Comparison of ENCODE assay signal across 1 cellular context in the genomic region with DNA sequence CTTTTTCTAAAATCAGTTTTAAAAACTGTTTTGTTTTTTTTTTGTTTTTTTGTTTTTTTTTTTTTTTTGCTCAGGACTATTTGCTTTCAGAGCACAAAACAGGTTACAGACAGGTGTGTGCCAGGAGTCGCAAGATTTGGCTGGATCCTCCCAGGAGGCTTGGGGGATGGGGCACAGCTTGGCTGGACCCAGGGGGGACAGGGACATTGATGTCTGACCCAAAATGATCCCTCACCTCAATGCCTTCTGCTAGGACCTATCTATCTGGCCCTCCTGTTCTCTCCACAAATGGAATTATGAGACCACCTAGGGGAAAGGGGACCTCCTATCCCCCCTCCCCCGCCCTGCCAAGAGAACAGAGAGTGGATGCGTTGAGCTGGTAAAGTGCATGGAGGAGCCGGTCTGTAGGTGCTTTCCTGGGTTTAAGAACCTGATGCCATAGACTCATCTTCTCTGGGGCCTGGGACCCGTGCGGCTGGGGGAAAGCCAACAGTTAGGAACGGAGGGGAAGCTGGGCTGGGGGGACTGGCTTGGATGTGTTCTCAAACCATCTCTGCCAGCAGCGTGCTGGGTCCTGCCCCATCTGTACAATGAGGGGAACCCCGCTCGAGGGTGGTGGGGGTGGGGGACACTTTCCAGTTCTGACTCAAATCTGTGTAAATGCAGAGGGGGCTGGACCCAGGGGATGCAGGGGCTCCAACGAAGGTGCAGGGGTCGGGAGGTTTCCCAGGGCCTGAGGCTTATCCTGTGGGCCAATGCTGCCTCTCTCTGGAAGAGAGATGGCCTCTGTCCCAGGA.
TF ChIP-seq lines count a peak whose summit lies in the region.

No MANE protein-coding gene starts in this region.

TF ChIP-seq in GM12878, 131 proteins besides CTCF, POLR2A, EP300 and RAD21 (continued from another document and continues in another):
- TF ChIP-seq, protein P1, sequence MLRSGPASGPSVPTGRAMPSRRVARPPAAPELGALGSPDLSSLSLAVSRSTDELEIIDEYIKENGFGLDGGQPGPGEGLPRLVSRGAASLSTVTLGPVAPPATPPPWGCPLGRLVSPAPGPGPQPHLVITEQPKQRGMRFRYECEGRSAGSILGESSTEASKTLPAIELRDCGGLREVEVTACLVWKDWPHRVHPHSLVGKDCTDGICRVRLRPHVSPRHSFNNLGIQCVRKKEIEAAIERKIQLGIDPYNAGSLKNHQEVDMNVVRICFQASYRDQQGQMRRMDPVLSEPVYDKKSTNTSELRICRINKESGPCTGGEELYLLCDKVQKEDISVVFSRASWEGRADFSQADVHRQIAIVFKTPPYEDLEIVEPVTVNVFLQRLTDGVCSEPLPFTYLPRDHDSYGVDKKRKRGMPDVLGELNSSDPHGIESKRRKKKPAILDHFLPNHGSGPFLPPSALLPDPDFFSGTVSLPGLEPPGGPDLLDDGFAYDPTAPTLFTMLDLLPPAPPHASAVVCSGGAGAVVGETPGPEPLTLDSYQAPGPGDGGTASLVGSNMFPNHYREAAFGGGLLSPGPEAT (IDR thresholded peaks at IDR 0.05; ENCODE audit: low read depth) = peak; percentile 79
- TF ChIP-seq GATAD2B (conservative IDR thresholded peaks at IDR 0.05; ENCODE audit: low read depth) (0 out of 2 replicates have a peak, but pooled peaks have one; percentile 34), IKZF1 (conservative IDR thresholded peaks at IDR 0.05) (peak; percentile 41; the same call in 1 of the 2 replicates), SUZ12 (IDR thresholded peaks at IDR 0.05; ENCODE audit: unreplicated experiment) (no peak), ZBED1 (IDR thresholded peaks at IDR 0.05; ENCODE audit: borderline replicate concordance) (peak; percentile 71; the same call in 1 of the 2 replicates), IRF4 (IDR thresholded peaks at IDR 0.05; ENCODE audit: low read depth, low read length) (peak; percentile 89), CHD2 (IDR thresholded peaks at IDR 0.05; ENCODE audit: borderline replicate concordance, low read depth, low read length) (peak; percentile 39; the same call in 1 of the 2 replicates), IKZF2 (IDR thresholded peaks at IDR 0.05) (peak in 1 of 2 experiments; percentile 54; a peak in 1 of 4 replicates), MTA3 (IDR thresholded peaks at IDR 0.05; ENCODE audit: borderline replicate concordance, low read length) (no peak), BACH1 (IDR thresholded peaks at IDR 0.05; ENCODE audit: borderline replicate concordance) (peak; percentile 33; the same call in 1 of the 2 replicates), ESRRA (IDR thresholded peaks at IDR 0.05; ENCODE audit: low read length) (no peak), ZNF207 (IDR thresholded peaks at IDR 0.05; ENCODE audit: borderline replicate concordance) (no peak), CBFB (IDR thresholded peaks at IDR 0.05; ENCODE audit: low read depth) (0 out of 2 replicates have a peak, but pooled peaks have one; percentile 50), CREB1 (IDR thresholded peaks at IDR 0.05; ENCODE audit: low read depth) (peak; percentile 50; the same call in 1 of the 2 replicates), RELA (IDR thresholded peaks at IDR 0.05; ENCODE audit: borderline replicate concordance, partially characterized antibody) (peak; percentile 82), ZSCAN29 (IDR thresholded peaks at IDR 0.05) (no peak), LARP7 (IDR thresholded peaks at IDR 0.05) (peak; percentile 52; the same call in 1 of the 2 replicates), NBN (IDR thresholded peaks at IDR 0.05) (0 out of 2 replicates have a peak, but pooled peaks have one; percentile 15), EGR1 (IDR thresholded peaks at IDR 0.05; ENCODE audit: borderline replicate concordance in 1 of 2, low read depth in 2 of 2, low read length in 2 of 2) (peak in 1 of 2 experiments; percentile 53; a peak in 1 of 3 replicates), YY1 (IDR thresholded peaks at IDR 0.05; ENCODE audit: low read depth, low read length) (no peak), MEF2A (IDR thresholded peaks at IDR 0.05; ENCODE audit: insufficient read depth, low read depth, low read length) (0 out of 2 replicates have a peak, but pooled peaks have one; percentile 19), ZNF24 (IDR thresholded peaks at IDR 0.05) (no peak), SMAD5 (IDR thresholded peaks at IDR 0.05; ENCODE audit: low read depth) (peak; percentile 77; the same call in 1 of the 2 replicates), ZNF622 (IDR thresholded peaks at IDR 0.05) (no peak), PAX8 (IDR thresholded peaks at IDR 0.05) (no peak), SMARCA5 (IDR thresholded peaks at IDR 0.05) (0 out of 2 replicates have a peak, but pooled peaks have one; percentile 29), MEF2B (IDR thresholded peaks at IDR 0.05; ENCODE audit: partially characterized antibody, poor library complexity, severe bottlenecking) (peak; percentile 90), BRCA1 (IDR thresholded peaks at IDR 0.05; ENCODE audit: low read depth, low read length) (no peak), NR2F1 (conservative IDR thresholded peaks at IDR 0.05) (peak; percentile 64; the same call in 1 of the 2 replicates), POLR2AphosphoS5 (IDR thresholded peaks at IDR 0.05; ENCODE audit: low read length) (peak; percentile 68), JUNB (IDR thresholded peaks at IDR 0.05) (peak; percentile 74)
- TF ChIP-seq, protein P2, sequence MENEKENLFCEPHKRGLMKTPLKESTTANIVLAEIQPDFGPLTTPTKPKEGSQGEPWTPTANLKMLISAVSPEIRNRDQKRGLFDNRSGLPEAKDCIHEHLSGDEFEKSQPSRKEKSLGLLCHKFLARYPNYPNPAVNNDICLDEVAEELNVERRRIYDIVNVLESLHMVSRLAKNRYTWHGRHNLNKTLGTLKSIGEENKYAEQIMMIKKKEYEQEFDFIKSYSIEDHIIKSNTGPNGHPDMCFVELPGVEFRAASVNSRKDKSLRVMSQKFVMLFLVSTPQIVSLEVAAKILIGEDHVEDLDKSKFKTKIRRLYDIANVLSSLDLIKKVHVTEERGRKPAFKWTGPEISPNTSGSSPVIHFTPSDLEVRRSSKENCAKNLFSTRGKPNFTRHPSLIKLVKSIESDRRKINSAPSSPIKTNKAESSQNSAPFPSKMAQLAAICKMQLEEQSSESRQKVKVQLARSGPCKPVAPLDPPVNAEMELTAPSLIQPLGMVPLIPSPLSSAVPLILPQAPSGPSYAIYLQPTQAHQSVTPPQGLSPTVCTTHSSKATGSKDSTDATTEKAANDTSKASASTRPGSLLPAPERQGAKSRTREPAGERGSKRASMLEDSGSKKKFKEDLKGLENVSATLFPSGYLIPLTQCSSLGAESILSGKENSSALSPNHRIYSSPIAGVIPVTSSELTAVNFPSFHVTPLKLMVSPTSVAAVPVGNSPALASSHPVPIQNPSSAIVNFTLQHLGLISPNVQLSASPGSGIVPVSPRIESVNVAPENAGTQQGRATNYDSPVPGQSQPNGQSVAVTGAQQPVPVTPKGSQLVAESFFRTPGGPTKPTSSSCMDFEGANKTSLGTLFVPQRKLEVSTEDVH (IDR thresholded peaks at IDR 0.05; ENCODE audit: low read depth, partially characterized antibody) = peak; percentile 70
- TF ChIP-seq, protein P3, sequence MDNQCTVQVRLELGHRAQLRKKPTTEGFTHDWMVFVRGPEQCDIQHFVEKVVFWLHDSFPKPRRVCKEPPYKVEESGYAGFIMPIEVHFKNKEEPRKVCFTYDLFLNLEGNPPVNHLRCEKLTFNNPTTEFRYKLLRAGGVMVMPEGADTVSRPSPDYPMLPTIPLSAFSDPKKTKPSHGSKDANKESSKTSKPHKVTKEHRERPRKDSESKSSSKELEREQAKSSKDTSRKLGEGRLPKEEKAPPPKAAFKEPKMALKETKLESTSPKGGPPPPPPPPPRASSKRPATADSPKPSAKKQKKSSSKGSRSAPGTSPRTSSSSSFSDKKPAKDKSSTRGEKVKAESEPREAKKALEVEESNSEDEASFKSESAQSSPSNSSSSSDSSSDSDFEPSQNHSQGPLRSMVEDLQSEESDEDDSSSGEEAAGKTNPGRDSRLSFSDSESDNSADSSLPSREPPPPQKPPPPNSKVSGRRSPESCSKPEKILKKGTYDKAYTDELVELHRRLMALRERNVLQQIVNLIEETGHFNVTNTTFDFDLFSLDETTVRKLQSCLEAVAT (IDR thresholded peaks at IDR 0.05) = 0 out of 2 replicates have a peak, but pooled peaks have one; percentile 42
- TF ChIP-seq, protein P4, sequence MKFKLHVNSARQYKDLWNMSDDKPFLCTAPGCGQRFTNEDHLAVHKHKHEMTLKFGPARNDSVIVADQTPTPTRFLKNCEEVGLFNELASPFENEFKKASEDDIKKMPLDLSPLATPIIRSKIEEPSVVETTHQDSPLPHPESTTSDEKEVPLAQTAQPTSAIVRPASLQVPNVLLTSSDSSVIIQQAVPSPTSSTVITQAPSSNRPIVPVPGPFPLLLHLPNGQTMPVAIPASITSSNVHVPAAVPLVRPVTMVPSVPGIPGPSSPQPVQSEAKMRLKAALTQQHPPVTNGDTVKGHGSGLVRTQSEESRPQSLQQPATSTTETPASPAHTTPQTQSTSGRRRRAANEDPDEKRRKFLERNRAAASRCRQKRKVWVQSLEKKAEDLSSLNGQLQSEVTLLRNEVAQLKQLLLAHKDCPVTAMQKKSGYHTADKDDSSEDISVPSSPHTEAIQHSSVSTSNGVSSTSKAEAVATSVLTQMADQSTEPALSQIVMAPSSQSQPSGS (IDR thresholded peaks at IDR 0.05; ENCODE audit: low read length) = peak; percentile 69
- TF ChIP-seq, protein P5, sequence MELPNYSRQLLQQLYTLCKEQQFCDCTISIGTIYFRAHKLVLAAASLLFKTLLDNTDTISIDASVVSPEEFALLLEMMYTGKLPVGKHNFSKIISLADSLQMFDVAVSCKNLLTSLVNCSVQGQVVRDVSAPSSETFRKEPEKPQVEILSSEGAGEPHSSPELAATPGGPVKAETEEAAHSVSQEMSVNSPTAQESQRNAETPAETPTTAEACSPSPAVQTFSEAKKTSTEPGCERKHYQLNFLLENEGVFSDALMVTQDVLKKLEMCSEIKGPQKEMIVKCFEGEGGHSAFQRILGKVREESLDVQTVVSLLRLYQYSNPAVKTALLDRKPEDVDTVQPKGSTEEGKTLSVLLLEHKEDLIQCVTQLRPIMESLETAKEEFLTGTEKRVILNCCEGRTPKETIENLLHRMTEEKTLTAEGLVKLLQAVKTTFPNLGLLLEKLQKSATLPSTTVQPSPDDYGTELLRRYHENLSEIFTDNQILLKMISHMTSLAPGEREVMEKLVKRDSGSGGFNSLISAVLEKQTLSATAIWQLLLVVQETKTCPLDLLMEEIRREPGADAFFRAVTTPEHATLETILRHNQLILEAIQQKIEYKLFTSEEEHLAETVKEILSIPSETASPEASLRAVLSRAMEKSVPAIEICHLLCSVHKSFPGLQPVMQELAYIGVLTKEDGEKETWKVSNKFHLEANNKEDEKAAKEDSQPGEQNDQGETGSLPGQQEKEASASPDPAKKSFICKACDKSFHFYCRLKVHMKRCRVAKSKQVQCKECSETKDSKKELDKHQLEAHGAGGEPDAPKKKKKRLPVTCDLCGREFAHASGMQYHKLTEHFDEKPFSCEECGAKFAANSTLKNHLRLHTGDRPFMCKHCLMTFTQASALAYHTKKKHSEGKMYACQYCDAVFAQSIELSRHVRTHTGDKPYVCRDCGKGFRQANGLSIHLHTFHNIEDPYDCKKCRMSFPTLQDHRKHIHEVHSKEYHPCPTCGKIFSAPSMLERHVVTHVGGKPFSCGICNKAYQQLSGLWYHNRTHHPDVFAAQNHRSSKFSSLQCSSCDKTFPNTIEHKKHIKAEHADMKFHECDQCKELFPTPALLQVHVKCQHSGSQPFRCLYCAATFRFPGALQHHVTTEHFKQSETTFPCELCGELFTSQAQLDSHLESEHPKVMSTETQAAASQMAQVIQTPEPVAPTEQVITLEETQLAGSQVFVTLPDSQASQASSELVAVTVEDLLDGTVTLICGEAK (IDR thresholded peaks at IDR 0.05; ENCODE audit: borderline replicate concordance) = no peak
- TF ChIP-seq, protein P6, sequence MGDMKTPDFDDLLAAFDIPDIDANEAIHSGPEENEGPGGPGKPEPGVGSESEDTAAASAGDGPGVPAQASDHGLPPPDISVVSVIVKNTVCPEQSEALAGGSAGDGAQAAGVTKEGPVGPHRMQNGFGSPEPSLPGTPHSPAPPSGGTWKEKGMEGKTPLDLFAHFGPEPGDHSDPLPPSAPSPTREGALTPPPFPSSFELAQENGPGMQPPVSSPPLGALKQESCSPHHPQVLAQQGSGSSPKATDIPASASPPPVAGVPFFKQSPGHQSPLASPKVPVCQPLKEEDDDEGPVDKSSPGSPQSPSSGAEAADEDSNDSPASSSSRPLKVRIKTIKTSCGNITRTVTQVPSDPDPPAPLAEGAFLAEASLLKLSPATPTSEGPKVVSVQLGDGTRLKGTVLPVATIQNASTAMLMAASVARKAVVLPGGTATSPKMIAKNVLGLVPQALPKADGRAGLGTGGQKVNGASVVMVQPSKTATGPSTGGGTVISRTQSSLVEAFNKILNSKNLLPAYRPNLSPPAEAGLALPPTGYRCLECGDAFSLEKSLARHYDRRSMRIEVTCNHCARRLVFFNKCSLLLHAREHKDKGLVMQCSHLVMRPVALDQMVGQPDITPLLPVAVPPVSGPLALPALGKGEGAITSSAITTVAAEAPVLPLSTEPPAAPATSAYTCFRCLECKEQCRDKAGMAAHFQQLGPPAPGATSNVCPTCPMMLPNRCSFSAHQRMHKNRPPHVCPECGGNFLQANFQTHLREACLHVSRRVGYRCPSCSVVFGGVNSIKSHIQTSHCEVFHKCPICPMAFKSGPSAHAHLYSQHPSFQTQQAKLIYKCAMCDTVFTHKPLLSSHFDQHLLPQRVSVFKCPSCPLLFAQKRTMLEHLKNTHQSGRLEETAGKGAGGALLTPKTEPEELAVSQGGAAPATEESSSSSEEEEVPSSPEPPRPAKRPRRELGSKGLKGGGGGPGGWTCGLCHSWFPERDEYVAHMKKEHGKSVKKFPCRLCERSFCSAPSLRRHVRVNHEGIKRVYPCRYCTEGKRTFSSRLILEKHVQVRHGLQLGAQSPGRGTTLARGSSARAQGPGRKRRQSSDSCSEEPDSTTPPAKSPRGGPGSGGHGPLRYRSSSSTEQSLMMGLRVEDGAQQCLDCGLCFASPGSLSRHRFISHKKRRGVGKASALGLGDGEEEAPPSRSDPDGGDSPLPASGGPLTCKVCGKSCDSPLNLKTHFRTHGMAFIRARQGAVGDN (IDR thresholded peaks at IDR 0.05) = peak; percentile 71
- TF ChIP-seq, protein P7, sequence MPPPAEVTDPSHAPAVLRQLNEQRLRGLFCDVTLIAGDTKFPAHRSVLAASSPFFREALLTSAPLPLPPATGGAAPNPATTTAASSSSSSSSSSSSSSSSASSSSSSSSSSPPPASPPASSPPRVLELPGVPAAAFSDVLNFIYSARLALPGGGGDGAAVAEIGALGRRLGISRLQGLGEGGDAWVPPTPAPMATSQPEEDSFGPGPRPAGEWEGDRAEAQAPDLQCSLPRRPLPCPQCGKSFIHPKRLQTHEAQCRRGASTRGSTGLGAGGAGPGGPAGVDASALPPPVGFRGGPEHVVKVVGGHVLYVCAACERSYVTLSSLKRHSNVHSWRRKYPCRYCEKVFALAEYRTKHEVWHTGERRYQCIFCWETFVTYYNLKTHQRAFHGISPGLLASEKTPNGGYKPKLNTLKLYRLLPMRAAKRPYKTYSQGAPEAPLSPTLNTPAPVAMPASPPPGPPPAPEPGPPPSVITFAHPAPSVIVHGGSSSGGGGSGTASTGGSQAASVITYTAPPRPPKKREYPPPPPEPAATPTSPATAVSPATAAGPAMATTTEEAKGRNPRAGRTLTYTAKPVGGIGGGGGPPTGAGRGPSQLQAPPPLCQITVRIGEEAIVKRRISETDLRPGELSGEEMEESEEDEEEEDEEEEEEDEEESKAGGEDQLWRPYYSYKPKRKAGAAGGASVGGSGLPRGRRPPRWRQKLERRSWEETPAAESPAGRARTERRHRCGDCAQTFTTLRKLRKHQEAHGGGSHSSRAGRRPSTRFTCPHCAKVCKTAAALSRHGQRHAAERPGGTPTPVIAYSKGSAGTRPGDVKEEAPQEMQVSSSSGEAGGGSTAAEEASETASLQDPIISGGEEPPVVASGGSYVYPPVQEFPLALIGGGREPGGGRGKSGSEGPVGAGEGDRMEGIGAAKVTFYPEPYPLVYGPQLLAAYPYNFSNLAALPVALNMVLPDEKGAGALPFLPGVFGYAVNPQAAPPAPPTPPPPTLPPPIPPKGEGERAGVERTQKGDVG (CRISPR knock-in tag; IDR thresholded peaks at IDR 0.05) = 0 out of 2 replicates have a peak, but pooled peaks have one; percentile 51
